ENCODE assay signal across 29 cellular contexts in genomic region chr16:27386674-27387073, GRCh38.
"Had no signal": no experiment of that assay in that cellular context is flagged by ENCODE, and none has a peak within 500 bp of the region (broad histone marks: within the 10 kb centered on the region; RNA-seq: fewer than 3 reads in every experiment).

No MANE protein-coding gene starts in this region.

- H3K4me3 Mint-ChIP-seq: activated B cell treated with CpG ODN at 0.5 μM for 24 hours; activated CD4-positive, alpha-beta memory T cell treated with anti-CD3 and anti-CD28 coated beads, Interleukin-2, amount 10 ng/mL, durations not matched to agents 7 days and 5 days; activated CD8-positive, alpha-beta memory T cell treated with anti-CD3 and anti-CD28 coated beads, Interleukin-2, amount 10 ng/mL, durations not matched to agents 7 days and 5 days; activated naive CD4-positive, alpha-beta T cell treated with anti-CD3 and anti-CD28 coated beads, Interleukin-2, amount 50 U/mL, for 24 hours had no signal

- H3K27me3 Mint-ChIP-seq: activated B cell treated with CpG ODN at 0.5 μM for 24 hours; activated CD8-positive, alpha-beta memory T cell treated with anti-CD3 and anti-CD28 coated beads, Interleukin-2, amount 10 ng/mL, durations not matched to agents 7 days and 5 days; activated naive CD4-positive, alpha-beta T cell treated with anti-CD3 and anti-CD28 coated beads, Interleukin-2, amount 50 U/mL, for 24 hours had no signal

- ATAC-seq: Panc1 had no signal

- H3K27ac Mint-ChIP-seq: activated B cell treated with CpG ODN at 0.5 μM for 24 hours; activated CD4-positive, alpha-beta memory T cell treated with anti-CD3 and anti-CD28 coated beads, Interleukin-2, amount 10 ng/mL, durations not matched to agents 7 days and 5 days; activated CD8-positive, alpha-beta memory T cell treated with anti-CD3 and anti-CD28 coated beads, Interleukin-2, amount 10 ng/mL, durations not matched to agents 7 days and 5 days had no signal

- DNase-seq: activated B cell treated with CpG ODN at 0.5 μM for 24 hours; activated CD4-positive, alpha-beta memory T cell treated with anti-CD3 and anti-CD28 coated beads, Interleukin-2, amount 10 ng/mL, durations not matched to agents 7 days and 5 days; activated CD4-positive, alpha-beta T cell treated with anti-CD3 and anti-CD28 coated beads for 1 hour; activated CD4-positive, alpha-beta T cell treated with anti-CD3 and anti-CD28 coated beads, Interleukin-2, amount 50 U/mL, for 1 hour; activated effector memory CD4-positive, alpha-beta T cell treated with Interleukin-2 at 50 U/mL for 16 hours; activated naive CD4-positive, alpha-beta T cell; activated T-cell treated with anti-CD3 and anti-CD28 coated beads, Interleukin-2, amount 50 U/mL, for 48 hours; aorta; caudate nucleus; MV-4-11; NCI-H1092 treated with DMSO at 0.1 percent for 48 hours; NCI-H1417 treated with DMSO at 0.1 percent for 48 hours; NCI-H1694; NCI-H2029; NCI-H2107; NCI-H2171 treated with DMSO at 0.1 percent for 48 hours; NCI-H345; NCI-H510A; NCI-H526 treated with DMSO at 0.1 percent for 48 hours; OCI-M1; Right ventricle myocardium superior; RPMI8226; SJCRH30; T-helper 2 cell; T1000 had no signal

- FAIRE-seq: TTC549 had no signal
